Comparison of ENCODE assay signal across 17 cellular contexts in genomic region chr6:168870982-168871381, GRCh38.
DNase-seq lines count a peak whose midpoint lies in the region; ATAC-seq and TF ChIP-seq lines count a peak whose summit lies in the region.
"Had no signal": no experiment of that assay in that cellular context is flagged by ENCODE, and none has a peak within 500 bp of the region (broad histone marks: within the 10 kb centered on the region; RNA-seq: fewer than 3 reads in every experiment).

No MANE protein-coding gene starts in this region.

- no peaks in the 10 kb centered on the region for H3K79me2 ChIP-seq in osteoblast (ENCODE audit: insufficient read depth, low read length)

- H3K9me3 ChIP-seq in osteoblast (ENCODE audit: low read depth, low read length) = no peaks in the 10 kb centered on the region
- H3K9me3 ChIP-seq: BE2C, Caco-2 had no signal

- H4K20me1 ChIP-seq in osteoblast (ENCODE audit: insufficient read depth, low read length) = no peaks in the 10 kb centered on the region

- H3K27me3 Mint-ChIP-seq in effector memory CD8-positive, alpha-beta T cell = peaks cover 25 to 35% of the 10 kb centered on the region in 2 donors
- H3K27me3 Mint-ChIP-seq: CD4-positive, CD25-positive, alpha-beta regulatory T cell had no signal

- DNase-seq in NCI-H748 (lab: John Stamatoyannopoulos, UW; ENCODE audit: unreplicated experiment) = peak; percentile 56
- no peak for DNase-seq in NCI-H748 treated with DMSO at 0.1 percent for 48 hours (lab: John Stamatoyannopoulos, UW)
- DNase-seq in NCI-H146 treated with DMSO at 0.1 percent for 48 hours (lab: John Stamatoyannopoulos, UW; ENCODE audit: unreplicated experiment) = peak; percentile 68
- no peak for DNase-seq in effector memory CD8-positive, alpha-beta T cell
- no peak for DNase-seq in left cardiac atrium
- DNase-seq in osteoblast (ENCODE audit: insufficient read length, low spot score, missing footprints) = no peak
- DNase-seq: ACHN; BE2C; C1 segment of cervical spinal cord; Caco-2; CD4-positive, CD25-positive, alpha-beta regulatory T cell; CD8-positive, alpha-beta memory T cell; GF-D8; GOT3; HFFc6 had no signal

- H3K4me2 ChIP-seq in osteoblast (ENCODE audit: insufficient read depth, low read length) = no peak overlapping the region

- peak overlapping the region; percentile 16 to 88 for H3K27ac Mint-ChIP-seq in effector memory CD8-positive, alpha-beta T cell
- H3K27ac Mint-ChIP-seq: CD4-positive, CD25-positive, alpha-beta regulatory T cell; CD8-positive, alpha-beta memory T cell; HFFc6 had no signal

- intact Hi-C loops in left cardiac atrium (cut with DNase I) = no loop called here

- no peaks in the 10 kb centered on the region for H3K36me3 ChIP-seq in osteoblast (ENCODE audit: insufficient read depth, low read length)
- H3K36me3 ChIP-seq: BE2C had no signal

- no peak overlapping the region for H2AFZ ChIP-seq in osteoblast (ENCODE audit: low read length)

- no peak overlapping the region for H3K4me3 ChIP-seq in osteoblast (ENCODE audit: insufficient read depth, low read length)

- H3K4me1 ChIP-seq in osteoblast (ENCODE audit: insufficient read depth, low read length) = no peaks in the 10 kb centered on the region
- H3K4me1 ChIP-seq: BE2C, Caco-2 had no signal

- TF ChIP-seq CTCF in osteoblast (IDR thresholded peaks at IDR 0.05; ENCODE audit: extremely low read depth, low read depth, low read length) = no peak

- H3K4me1 Mint-ChIP-seq in effector memory CD8-positive, alpha-beta T cell (ENCODE audit: low read depth in 2 of 2) = peaks cover 3 to 5% of the 10 kb centered on the region in 2 donors
- H3K4me1 Mint-ChIP-seq: CD4-positive, CD25-positive, alpha-beta regulatory T cell; CD8-positive, alpha-beta memory T cell had no signal

- H3K4me3 Mint-ChIP-seq in effector memory CD8-positive, alpha-beta T cell = no peak overlapping the region
- H3K4me3 Mint-ChIP-seq: CD4-positive, CD25-positive, alpha-beta regulatory T cell; CD8-positive, alpha-beta memory T cell; HFFc6 had no signal

- peaks cover 5% of the 10 kb centered on the region for H3K27me3 ChIP-seq in osteoblast (ENCODE audit: insufficient read depth, low read length)
- H3K27me3 ChIP-seq: BE2C had no signal

- ATAC-seq in effector memory CD8-positive, alpha-beta T cell (replicated peaks) = no peak
- no peak for ATAC-seq in left cardiac atrium
- ATAC-seq in HG02623 (IDR thresholded peaks at IDR 0.05; ENCODE audit: unreplicated experiment) = no peak
- ATAC-seq: HCT116 had no signal

- no peak overlapping the region for H3K27ac ChIP-seq in osteoblast (ENCODE audit: low read depth, low read length)

- peaks cover 18% of the 10 kb centered on the region for H3K36me3 Mint-ChIP-seq in effector memory CD8-positive, alpha-beta T cell (ENCODE audit: insufficient read depth)
- H3K36me3 Mint-ChIP-seq: CD4-positive, CD25-positive, alpha-beta regulatory T cell; CD8-positive, alpha-beta memory T cell had no signal

- H3K9me3 Mint-ChIP-seq in effector memory CD8-positive, alpha-beta T cell = no peaks in the 10 kb centered on the region
- H3K9me3 Mint-ChIP-seq: CD4-positive, CD25-positive, alpha-beta regulatory T cell; CD8-positive, alpha-beta memory T cell had no signal

Comparison
In these comparisons a context has a peak if more than half of its experiments do, and no peak if none do; other contexts are left out.
1. DNase-seq: peak in NCI-H748 (single experiment) and NCI-H146 treated with DMSO at 0.1 percent for 48 hours (single experiment); none in NCI-H748 treated with DMSO at 0.1 percent for 48 hours (single experiment), effector memory CD8-positive, alpha-beta T cell (0 of 3), left cardiac atrium (single experiment) and osteoblast (single experiment).